ENCODE assay signal across 2 cellular contexts in the genomic region with DNA sequence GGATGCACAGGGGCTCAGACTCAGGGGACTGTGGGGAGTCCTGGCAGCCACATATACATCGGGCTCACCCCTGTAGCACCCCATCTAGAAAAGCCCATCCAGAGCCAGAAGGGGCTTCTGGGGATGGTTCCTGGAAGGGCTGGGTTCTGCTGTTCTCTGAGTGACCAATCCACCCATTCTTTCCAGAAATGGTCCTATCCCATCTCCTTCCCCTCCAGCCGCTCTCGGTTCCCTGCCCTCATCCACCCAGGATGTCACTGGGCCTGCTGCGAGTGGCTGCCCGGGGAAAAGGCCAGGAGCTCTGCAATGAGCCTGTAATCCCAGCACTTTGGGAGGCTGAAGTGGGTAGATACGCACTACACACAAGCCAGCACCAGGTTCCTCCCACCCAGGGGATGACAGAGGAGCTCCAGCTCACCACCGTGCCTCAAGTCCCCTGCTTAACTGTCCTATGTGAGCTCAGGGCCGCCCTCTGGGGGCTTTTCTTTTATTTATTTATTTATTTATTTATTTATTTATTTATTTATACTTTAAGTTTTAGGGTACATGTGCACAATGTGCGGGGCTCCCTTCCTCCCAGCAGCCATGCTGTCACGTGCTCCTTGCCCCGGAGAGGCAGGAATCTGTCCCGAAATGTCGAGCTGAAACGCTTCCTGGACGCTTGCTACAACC.
TF ChIP-seq lines count a peak whose summit lies in the region.

No MANE protein-coding gene starts in this region.

TF ChIP-seq in GM23338, 12 proteins besides CTCF, POLR2A, EP300 and RAD21 (continues in another document):
- TF ChIP-seq ZNF114 (CRISPR knock-in tag; IDR thresholded peaks at IDR 0.05) = no peak
- no peak for TF ChIP-seq ZNF331 (CRISPR knock-in tag; IDR thresholded peaks at IDR 0.05; ENCODE audit: low read depth)
- no peak for TF ChIP-seq EZH2 (IDR thresholded peaks at IDR 0.05; ENCODE audit: low read depth, unreplicated experiment)
- TF ChIP-seq, protein P1, sequence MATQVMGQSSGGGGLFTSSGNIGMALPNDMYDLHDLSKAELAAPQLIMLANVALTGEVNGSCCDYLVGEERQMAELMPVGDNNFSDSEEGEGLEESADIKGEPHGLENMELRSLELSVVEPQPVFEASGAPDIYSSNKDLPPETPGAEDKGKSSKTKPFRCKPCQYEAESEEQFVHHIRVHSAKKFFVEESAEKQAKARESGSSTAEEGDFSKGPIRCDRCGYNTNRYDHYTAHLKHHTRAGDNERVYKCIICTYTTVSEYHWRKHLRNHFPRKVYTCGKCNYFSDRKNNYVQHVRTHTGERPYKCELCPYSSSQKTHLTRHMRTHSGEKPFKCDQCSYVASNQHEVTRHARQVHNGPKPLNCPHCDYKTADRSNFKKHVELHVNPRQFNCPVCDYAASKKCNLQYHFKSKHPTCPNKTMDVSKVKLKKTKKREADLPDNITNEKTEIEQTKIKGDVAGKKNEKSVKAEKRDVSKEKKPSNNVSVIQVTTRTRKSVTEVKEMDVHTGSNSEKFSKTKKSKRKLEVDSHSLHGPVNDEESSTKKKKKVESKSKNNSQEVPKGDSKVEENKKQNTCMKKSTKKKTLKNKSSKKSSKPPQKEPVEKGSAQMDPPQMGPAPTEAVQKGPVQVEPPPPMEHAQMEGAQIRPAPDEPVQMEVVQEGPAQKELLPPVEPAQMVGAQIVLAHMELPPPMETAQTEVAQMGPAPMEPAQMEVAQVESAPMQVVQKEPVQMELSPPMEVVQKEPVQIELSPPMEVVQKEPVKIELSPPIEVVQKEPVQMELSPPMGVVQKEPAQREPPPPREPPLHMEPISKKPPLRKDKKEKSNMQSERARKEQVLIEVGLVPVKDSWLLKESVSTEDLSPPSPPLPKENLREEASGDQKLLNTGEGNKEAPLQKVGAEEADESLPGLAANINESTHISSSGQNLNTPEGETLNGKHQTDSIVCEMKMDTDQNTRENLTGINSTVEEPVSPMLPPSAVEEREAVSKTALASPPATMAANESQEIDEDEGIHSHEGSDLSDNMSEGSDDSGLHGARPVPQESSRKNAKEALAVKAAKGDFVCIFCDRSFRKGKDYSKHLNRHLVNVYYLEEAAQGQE (IDR thresholded peaks at IDR 0.05; ENCODE audit: unreplicated experiment) = no peak
- TF ChIP-seq, protein P2, sequence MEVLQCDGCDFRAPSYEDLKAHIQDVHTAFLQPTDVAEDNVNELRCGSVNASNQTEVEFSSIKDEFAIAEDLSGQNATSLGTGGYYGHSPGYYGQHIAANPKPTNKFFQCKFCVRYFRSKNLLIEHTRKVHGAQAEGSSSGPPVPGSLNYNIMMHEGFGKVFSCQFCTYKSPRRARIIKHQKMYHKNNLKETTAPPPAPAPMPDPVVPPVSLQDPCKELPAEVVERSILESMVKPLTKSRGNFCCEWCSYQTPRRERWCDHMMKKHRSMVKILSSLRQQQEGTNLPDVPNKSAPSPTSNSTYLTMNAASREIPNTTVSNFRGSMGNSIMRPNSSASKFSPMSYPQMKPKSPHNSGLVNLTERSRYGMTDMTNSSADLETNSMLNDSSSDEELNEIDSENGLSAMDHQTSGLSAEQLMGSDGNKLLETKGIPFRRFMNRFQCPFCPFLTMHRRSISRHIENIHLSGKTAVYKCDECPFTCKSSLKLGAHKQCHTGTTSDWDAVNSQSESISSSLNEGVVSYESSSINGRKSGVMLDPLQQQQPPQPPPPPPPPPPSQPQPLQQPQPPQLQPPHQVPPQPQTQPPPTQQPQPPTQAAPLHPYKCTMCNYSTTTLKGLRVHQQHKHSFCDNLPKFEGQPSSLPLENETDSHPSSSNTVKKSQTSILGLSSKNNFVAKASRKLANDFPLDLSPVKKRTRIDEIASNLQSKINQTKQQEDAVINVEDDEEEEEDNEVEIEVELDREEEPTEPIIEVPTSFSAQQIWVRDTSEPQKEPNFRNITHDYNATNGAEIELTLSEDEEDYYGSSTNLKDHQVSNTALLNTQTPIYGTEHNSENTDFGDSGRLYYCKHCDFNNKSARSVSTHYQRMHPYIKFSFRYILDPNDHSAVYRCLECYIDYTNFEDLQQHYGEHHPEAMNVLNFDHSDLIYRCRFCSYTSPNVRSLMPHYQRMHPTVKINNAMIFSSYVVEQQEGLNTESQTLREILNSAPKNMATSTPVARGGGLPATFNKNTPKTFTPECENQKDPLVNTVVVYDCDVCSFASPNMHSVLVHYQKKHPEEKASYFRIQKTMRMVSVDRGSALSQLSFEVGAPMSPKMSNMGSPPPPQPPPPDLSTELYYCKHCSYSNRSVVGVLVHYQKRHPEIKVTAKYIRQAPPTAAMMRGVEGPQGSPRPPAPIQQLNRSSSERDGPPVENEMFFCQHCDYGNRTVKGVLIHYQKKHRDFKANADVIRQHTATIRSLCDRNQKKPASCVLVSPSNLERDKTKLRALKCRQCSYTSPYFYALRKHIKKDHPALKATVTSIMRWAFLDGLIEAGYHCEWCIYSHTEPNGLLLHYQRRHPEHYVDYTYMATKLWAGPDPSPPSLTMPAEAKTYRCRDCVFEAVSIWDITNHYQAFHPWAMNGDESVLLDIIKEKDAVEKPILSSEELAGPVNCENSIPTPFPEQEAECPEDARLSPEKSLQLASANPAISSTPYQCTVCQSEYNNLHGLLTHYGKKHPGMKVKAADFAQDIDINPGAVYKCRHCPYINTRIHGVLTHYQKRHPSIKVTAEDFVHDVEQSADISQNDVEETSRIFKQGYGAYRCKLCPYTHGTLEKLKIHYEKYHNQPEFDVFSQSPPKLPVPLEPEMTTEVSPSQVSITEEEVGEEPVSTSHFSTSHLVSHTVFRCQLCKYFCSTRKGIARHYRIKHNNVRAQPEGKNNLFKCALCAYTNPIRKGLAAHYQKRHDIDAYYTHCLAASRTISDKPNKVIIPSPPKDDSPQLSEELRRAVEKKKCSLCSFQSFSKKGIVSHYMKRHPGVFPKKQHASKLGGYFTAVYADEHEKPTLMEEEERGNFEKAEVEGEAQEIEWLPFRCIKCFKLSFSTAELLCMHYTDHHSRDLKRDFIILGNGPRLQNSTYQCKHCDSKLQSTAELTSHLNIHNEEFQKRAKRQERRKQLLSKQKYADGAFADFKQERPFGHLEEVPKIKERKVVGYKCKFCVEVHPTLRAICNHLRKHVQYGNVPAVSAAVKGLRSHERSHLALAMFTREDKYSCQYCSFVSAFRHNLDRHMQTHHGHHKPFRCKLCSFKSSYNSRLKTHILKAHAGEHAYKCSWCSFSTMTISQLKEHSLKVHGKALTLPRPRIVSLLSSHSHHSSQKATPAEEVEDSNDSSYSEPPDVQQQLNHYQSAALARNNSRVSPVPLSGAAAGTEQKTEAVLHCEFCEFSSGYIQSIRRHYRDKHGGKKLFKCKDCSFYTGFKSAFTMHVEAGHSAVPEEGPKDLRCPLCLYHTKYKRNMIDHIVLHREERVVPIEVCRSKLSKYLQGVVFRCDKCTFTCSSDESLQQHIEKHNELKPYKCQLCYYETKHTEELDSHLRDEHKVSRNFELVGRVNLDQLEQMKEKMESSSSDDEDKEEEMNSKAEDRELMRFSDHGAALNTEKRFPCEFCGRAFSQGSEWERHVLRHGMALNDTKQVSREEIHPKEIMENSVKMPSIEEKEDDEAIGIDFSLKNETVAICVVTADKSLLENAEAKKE (CRISPR knock-in tag; IDR thresholded peaks at IDR 0.05) = no peak
- TF ChIP-seq EZH2phosphoT487 (IDR thresholded peaks at IDR 0.05; ENCODE audit: unreplicated experiment) = no peak
- TF ChIP-seq NANOG (IDR thresholded peaks at IDR 0.05; ENCODE audit: borderline replicate concordance) = no peak
- no peak for TF ChIP-seq JUNB (IDR thresholded peaks at IDR 0.05; ENCODE audit: unreplicated experiment)
- no peak for TF ChIP-seq POLR2AphosphoS5 (IDR thresholded peaks at IDR 0.05; ENCODE audit: low read depth)
- no peak for TF ChIP-seq CREB1 (CRISPR knock-in tag; IDR thresholded peaks at IDR 0.05; ENCODE audit: low read depth)
- TF ChIP-seq STAT1 (IDR thresholded peaks at IDR 0.05; ENCODE audit: unreplicated experiment) = no peak

TF ChIP-seq in SK-N-SH, 30 proteins besides CTCF, POLR2A, EP300 and RAD21:
- no peak for TF ChIP-seq ELF1 (IDR thresholded peaks at IDR 0.05)
- TF ChIP-seq, protein P3, sequence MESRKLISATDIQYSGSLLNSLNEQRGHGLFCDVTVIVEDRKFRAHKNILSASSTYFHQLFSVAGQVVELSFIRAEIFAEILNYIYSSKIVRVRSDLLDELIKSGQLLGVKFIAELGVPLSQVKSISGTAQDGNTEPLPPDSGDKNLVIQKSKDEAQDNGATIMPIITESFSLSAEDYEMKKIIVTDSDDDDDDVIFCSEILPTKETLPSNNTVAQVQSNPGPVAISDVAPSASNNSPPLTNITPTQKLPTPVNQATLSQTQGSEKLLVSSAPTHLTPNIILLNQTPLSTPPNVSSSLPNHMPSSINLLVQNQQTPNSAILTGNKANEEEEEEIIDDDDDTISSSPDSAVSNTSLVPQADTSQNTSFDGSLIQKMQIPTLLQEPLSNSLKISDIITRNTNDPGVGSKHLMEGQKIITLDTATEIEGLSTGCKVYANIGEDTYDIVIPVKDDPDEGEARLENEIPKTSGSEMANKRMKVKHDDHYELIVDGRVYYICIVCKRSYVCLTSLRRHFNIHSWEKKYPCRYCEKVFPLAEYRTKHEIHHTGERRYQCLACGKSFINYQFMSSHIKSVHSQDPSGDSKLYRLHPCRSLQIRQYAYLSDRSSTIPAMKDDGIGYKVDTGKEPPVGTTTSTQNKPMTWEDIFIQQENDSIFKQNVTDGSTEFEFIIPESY (IDR thresholded peaks at IDR 0.05; ENCODE audit: borderline replicate concordance, low read depth) = no peak
